8 cellular contexts compared by ENCODE assay signal in the genomic region with DNA sequence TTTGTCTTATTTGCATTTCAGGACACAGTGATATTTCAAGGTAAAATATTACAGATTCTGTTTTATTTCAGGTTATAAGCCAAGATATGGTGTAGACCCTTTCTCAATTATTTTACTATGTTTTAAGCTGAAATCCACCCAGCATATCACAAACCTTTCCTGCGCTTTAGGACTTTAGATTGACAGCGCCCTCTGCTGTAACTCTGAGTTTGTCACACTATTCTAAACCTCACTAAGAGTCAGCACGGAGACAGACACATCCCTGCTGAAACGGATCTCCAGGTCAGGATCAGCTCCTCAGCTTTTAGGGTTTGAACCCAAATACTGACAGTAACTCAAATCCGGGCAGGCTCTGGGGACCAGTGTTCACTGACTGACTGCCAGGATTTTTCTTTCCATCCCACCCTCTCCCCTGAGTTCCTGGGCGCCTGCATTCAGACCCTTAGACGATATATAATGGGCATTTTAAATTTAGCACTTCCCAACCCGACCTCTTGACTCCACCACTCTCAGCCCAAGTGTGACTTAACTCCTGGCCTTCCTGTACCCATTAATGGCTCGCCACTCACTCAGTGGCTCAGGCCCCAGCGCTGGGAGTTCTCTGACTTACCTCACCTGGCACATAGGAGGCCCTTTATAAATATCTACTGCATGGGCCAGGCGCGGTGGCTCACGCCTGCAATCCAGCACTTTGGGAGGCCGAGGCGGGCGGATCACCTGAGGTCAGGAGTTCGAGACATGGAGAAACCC. TPM values are rescaled to one million over a fixed set of nuclear protein-coding genes. Genes with fewer than 3 reads are reported as not detected.
DNase-seq lines count a peak whose midpoint lies in the region; ATAC-seq and TF ChIP-seq lines count a peak whose summit lies in the region.

No MANE protein-coding gene starts in this region.

- H3K36me3 ChIP-seq in MM.1S (replicated peaks; ENCODE audit: insufficient read depth, low read length) (no peaks in the 10 kb centered on the region), SK-N-MC (ENCODE audit: insufficient read depth, low read length) (no peaks in the 10 kb centered on the region), endodermal cell (ENCODE audit: control insufficient read depth, insufficient read depth, low read length) (no peaks in the 10 kb centered on the region)

- H3F3A ChIP-seq in MM.1S (ENCODE audit: insufficient read depth, low read length), result no peaks in the 10 kb centered on the region

- H3K4me3 ChIP-seq in MM.1S (ENCODE audit: low read length) (no peak overlapping the region), SK-N-MC (no peak overlapping the region), endodermal cell (ENCODE audit: low read length) (no peak overlapping the region)

- H3K36me3 Mint-ChIP-seq in endodermal cell (ENCODE audit: low read depth), result no peaks in the 10 kb centered on the region

- H3K9me2 ChIP-seq in MM.1S (replicated peaks; ENCODE audit: insufficient read depth, low read length), result no peaks in the 10 kb centered on the region

- H3K4me1 ChIP-seq in MM.1S (ENCODE audit: low read length), result peaks cover 5% of the 10 kb centered on the region; the same call in 1 of the 2 replicates
- no peaks in the 10 kb centered on the region for H3K4me1 ChIP-seq in endodermal cell (ENCODE audit: control insufficient read depth, insufficient read depth, low read length)

- no peak overlapping the region for H3K27ac Mint-ChIP-seq in endodermal cell

- no peaks in the 10 kb centered on the region for H4K20me1 ChIP-seq in MM.1S (ENCODE audit: insufficient read depth, low read length)

- DNase-seq in DMS79 (lab: John Stamatoyannopoulos, UW) (peak; percentile 2), MM.1S (peak; percentile 52), SK-N-MC (ENCODE audit: low read depth, low spot score) (peak; percentile 34), endodermal cell (peak; percentile 82), myocyte (ENCODE audit: low read depth) (peak; percentile 61)

- no peak overlapping the region for H3K4me2 ChIP-seq in MM.1S (ENCODE audit: low read depth, low read length)

- 55 to 64% methylated on average over 14 to 17 of the region's 17 CpGs for WGBS in endodermal cell (ENCODE audit: insufficient coverage in 1 of 2, insufficient read length in 1 of 2), 2 experiments

- no peak overlapping the region for H3K9ac ChIP-seq in MM.1S (ENCODE audit: low read length)
- no peak overlapping the region for H3K9ac ChIP-seq in SK-N-MC (ENCODE audit: insufficient read length)
- H3K9ac ChIP-seq in endodermal cell (ENCODE audit: extremely low read depth, low read length, poor library complexity, severe bottlenecking), result no peak overlapping the region

- TF ChIP-seq CTCF in MM.1S (IDR thresholded peaks at IDR 0.05; ENCODE audit: low read length), result peak; percentile 74
- peak; percentile 86 for TF ChIP-seq CTCF in endodermal cell (conservative IDR thresholded peaks at IDR 0.05)

- H3K9me3 Mint-ChIP-seq in endodermal cell, result no peaks in the 10 kb centered on the region

- no peak overlapping the region for H3K4me3 Mint-ChIP-seq in endodermal cell

- H3K9me3 ChIP-seq in MM.1S (replicated peaks; ENCODE audit: insufficient read depth, low read length), result no peaks in the 10 kb centered on the region
- no peaks in the 10 kb centered on the region for H3K9me3 ChIP-seq in SK-N-MC (ENCODE audit: low read depth, low read length)
- no peaks in the 10 kb centered on the region for H3K9me3 ChIP-seq in endodermal cell (ENCODE audit: control insufficient read depth, low read length)

- peaks cover 2% of the 10 kb centered on the region for H3K4me1 Mint-ChIP-seq in endodermal cell

- H3K27ac ChIP-seq in MM.1S (ENCODE audit: low read length), result no peak overlapping the region
- H3K27ac ChIP-seq in SK-N-MC, result no peak overlapping the region
- no peak overlapping the region for H3K27ac ChIP-seq in endodermal cell (ENCODE audit: low read depth, low read length)

- H3K27me3 ChIP-seq in MM.1S (replicated peaks; ENCODE audit: insufficient read depth, low read length) (no peaks in the 10 kb centered on the region), endodermal cell (ENCODE audit: control insufficient read depth, insufficient read depth, low read length, poor library complexity, severe bottlenecking) (peaks cover 10% of the 10 kb centered on the region)

- peak; percentile 65 for ATAC-seq in GM21367 (IDR thresholded peaks at IDR 0.05; ENCODE audit: unreplicated experiment)
- no peak for ATAC-seq in HG02642 (IDR thresholded peaks at IDR 0.05; ENCODE audit: poor library complexity, unreplicated experiment)
- ATAC-seq in HG03196 (IDR thresholded peaks at IDR 0.05; ENCODE audit: unreplicated experiment), result no peak

- no peak overlapping the region for H2AFZ ChIP-seq in MM.1S (ENCODE audit: low read length)

- no peaks in the 10 kb centered on the region for H3K79me2 ChIP-seq in MM.1S (ENCODE audit: low read length)

- H3K27me3 Mint-ChIP-seq in endodermal cell (ENCODE audit: insufficient read depth), result peaks cover 7% of the 10 kb centered on the region

RNA-seq across cellular contexts. Expression of a gene that starts 33.5 kb away (rescaled TPM):
- not detected for total RNA-seq in endodermal cell
- polyA plus RNA-seq in endodermal cell (2013, experiment 1 of 2), result 13.1 TPM
- polyA plus RNA-seq in endodermal cell (2013, experiment 2 of 2), result 9.2 TPM
- total RNA-seq in myocyte, result not detected in 2 replicates
- not detected for polyA plus RNA-seq in myocyte (2012)

RNA-seq across cellular contexts. Expression of a gene that starts 45.1 kb away (rescaled TPM):
- 1,000 to 10,000 TPM; 1,997 to 2,127 TPM for total RNA-seq in endodermal cell
- polyA plus RNA-seq in endodermal cell (2013, experiment 1 of 2), result 2,680 TPM
- 2,415 TPM for polyA plus RNA-seq in endodermal cell (2013, experiment 2 of 2)
- 802 and 836 TPM in 2 replicates for total RNA-seq in myocyte
- 749 TPM for polyA plus RNA-seq in myocyte (2012)

Comparison
In these comparisons a context has a peak if more than half of its experiments do, and no peak if none do; other contexts are left out.
1. DNase-seq: peak in every context shown above with its lines; median percentile 82 in endodermal cell; 61 in myocyte; 52 in MM.1S; 34 in SK-N-MC; 2 in DMS79.